9 cellular contexts compared by ENCODE assay signal in genomic region chr13:26596458-26596857, GRCh38. TPM values are rescaled to one million over a fixed set of nuclear protein-coding genes. Genes with fewer than 3 reads are reported as not detected.
"Had no signal": no experiment of that assay in that cellular context is flagged by ENCODE, and none has a peak within 500 bp of the region (broad histone marks: within the 10 kb centered on the region; RNA-seq: fewer than 3 reads in every experiment).

No MANE protein-coding gene starts in this region.

- H3K4me3 ChIP-seq: K562 had no signal

- H3K4me3 Mint-ChIP-seq: IgD-negative memory B cell had no signal

- DNase-seq: IMR-90, KBM-7, KG1 had no signal

- H3K27ac Mint-ChIP-seq: IgD-negative memory B cell had no signal

- H3K27ac ChIP-seq: HL-60, KMS-11 had no signal

- ATAC-seq: HepG2, K562 had no signal

RNA-seq across cellular contexts. Expression of gene WASF3, which starts 39.0 kb away (rescaled TPM):
- total RNA-seq: HT-29 had no signal
